In the genomic region with DNA sequence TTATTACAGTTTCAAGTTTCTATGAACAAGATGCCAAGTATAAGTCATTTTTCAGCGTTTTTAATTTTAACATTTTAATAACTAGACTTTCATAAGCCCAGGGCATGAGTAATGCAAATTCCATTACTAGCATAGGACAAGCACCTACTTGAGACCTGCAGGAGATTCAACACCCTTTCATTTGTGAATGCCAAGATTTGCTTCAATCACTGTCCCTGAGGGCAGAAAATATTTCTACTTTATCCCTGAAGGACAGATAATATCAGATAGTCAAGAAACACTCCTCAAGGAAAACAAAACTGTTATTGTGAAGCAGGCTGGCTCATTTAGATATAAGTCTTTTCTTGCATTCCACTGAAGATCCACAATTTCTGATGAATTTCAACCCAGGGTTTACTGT, we compare ENCODE assay signal across 21 cellular contexts. TPM values are rescaled to one million over a fixed set of nuclear protein-coding genes. Genes with fewer than 3 reads are reported as not detected.
DNase-seq lines count a peak whose midpoint lies in the region; ATAC-seq, FAIRE-seq and TF ChIP-seq lines count a peak whose summit lies in the region.
"Had no signal": no experiment of that assay in that cellular context is flagged by ENCODE, and none has a peak within 500 bp of the region (broad histone marks: within the 10 kb centered on the region; RNA-seq: fewer than 3 reads in every experiment).

No MANE protein-coding gene starts in this region.

- TF ChIP-seq EP300 in HepG2 (IDR thresholded peaks at IDR 0.05; ENCODE audit: low read depth in 2 of 2, low read length in 2 of 2) (no peak), HepG2 (CRISPR knock-in tag; IDR thresholded peaks at IDR 0.05; ENCODE audit: borderline replicate concordance) (no peak)

- H3K79me2 ChIP-seq in HepG2 (ENCODE audit: insufficient read depth, low read length): no peaks in the 10 kb centered on the region

- peaks cover 21% of the 10 kb centered on the region for H3K36me3 Mint-ChIP-seq in activated CD4-positive, alpha-beta T cell treated with anti-CD3 and anti-CD28 coated beads, Interleukin-2, amount 10 ng/mL, durations not matched to agents 7 days and 5 days (ENCODE audit: low read depth)
- H3K36me3 Mint-ChIP-seq: immature natural killer cell had no signal

- no TSS peak for BruUV-seq in HepG2 (replicated peaks; lab: Mats Ljungman, UMichigan)

- H3K27me3 ChIP-seq in right lobe of liver (no peaks in the 10 kb centered on the region), HepG2 (ENCODE audit: control insufficient read depth in 1 of 2, insufficient read depth in 2 of 2, low read length in 2 of 2) (no peaks in the 10 kb centered on the region; a peak in 1 of 5 replicates), colonic mucosa (no peaks in the 10 kb centered on the region)

- POLR2A ChIA-PET in HepG2 (lab: Yijun Ruan, JAX): no interaction called here
- POLR2A ChIA-PET in activated CD4-positive, alpha-beta T cell treated with anti-CD3 and anti-CD28 coated beads, Interleukin-2, amount 10 ng/mL, durations not matched to agents 7 days and 5 days (lab: Charles Lee): no interaction called here

- H3K27ac ChIP-seq in right lobe of liver (peak overlapping the region in 2 of 3 donors; percentile 9 to 20), HepG2 (ENCODE audit: extremely low read length, insufficient read depth, low read length) (no peak overlapping the region), colonic mucosa (peak overlapping the region; percentile 19)
- H3K27ac ChIP-seq: HL-60, thoracic aorta had no signal

- no peaks in the 10 kb centered on the region for H3K4me1 Mint-ChIP-seq in activated CD4-positive, alpha-beta T cell treated with anti-CD3 and anti-CD28 coated beads, Interleukin-2, amount 10 ng/mL, durations not matched to agents 7 days and 5 days
- H3K4me1 Mint-ChIP-seq: activated naive CD4-positive, alpha-beta T cell treated with anti-CD3 and anti-CD28 coated beads, Interleukin-2, amount 10 ng/mL, durations not matched to agents 7 days and 5 days; immature natural killer cell had no signal

- intact Hi-C loops in right lobe of liver (cut with DNase I): loop anchor here (10.0 kb wide), 2 partner anchors 52 to 62 kb away; no protein-coding TSS in a partner anchor
- intact Hi-C loops in HepG2 (cut with micrococcal nuclease; ENCODE audit: unreplicated experiment): no loop called here
- intact Hi-C loops in colonic mucosa (cut with DNase I): loop anchor here (5.0 kb wide), 1 partner anchor 59 kb away; no protein-coding TSS in a partner anchor
- intact Hi-C loops in lower leg skin (cut with DNase I; ENCODE audit: low total_unique reads): loop anchor here (10.0 kb wide), 1 partner anchor 52 kb away; no protein-coding TSS in a partner anchor

- H3K27ac Mint-ChIP-seq in activated CD4-positive, alpha-beta T cell treated with anti-CD3 and anti-CD28 coated beads, Interleukin-2, amount 10 ng/mL, durations not matched to agents 7 days and 5 days: no peak overlapping the region
- H3K27ac Mint-ChIP-seq: activated naive CD4-positive, alpha-beta T cell treated with anti-CD3 and anti-CD28 coated beads, Interleukin-2, amount 10 ng/mL, durations not matched to agents 7 days and 5 days; immature natural killer cell had no signal

- ATAC-seq in right lobe of liver: no peak
- no peak for ATAC-seq in HepG2
- ATAC-seq: activated CD4-positive, CD25-positive, alpha-beta regulatory T cell treated with anti-CD3 and anti-CD28 coated beads, Interleukin-2, amount 50 U/mL, for 24 hours; Panc1 had no signal

- no peak for FAIRE-seq in HepG2 (lab: Jason Lieb, UNC)
- FAIRE-seq: GM12892 had no signal

- TF ChIP-seq CTCF in right lobe of liver (IDR thresholded peaks at IDR 0.05) (no peak), HepG2 (CRISPR knock-in tag; IDR thresholded peaks at IDR 0.05) (no peak), colonic mucosa (IDR thresholded peaks at IDR 0.05) (no peak), lower leg skin (IDR thresholded peaks at IDR 0.05) (no peak)

- peaks cover 0 to 31% (median 6%) of the 10 kb centered on the region in 4 donors for H3K4me1 ChIP-seq in right lobe of liver
- H3K4me1 ChIP-seq in HepG2 (ENCODE audit: insufficient read depth, low read length): no peaks in the 10 kb centered on the region
- H3K4me1 ChIP-seq in colonic mucosa: no peaks in the 10 kb centered on the region

- H3K4me3 Mint-ChIP-seq in activated CD4-positive, alpha-beta T cell treated with anti-CD3 and anti-CD28 coated beads, Interleukin-2, amount 10 ng/mL, durations not matched to agents 7 days and 5 days: no peak overlapping the region
- H3K4me3 Mint-ChIP-seq: activated naive CD4-positive, alpha-beta T cell treated with anti-CD3 and anti-CD28 coated beads, Interleukin-2, amount 10 ng/mL, durations not matched to agents 7 days and 5 days; immature natural killer cell had no signal

- H4K20me1 ChIP-seq in HepG2 (ENCODE audit: insufficient read depth, low read length): no peaks in the 10 kb centered on the region

- H3K9me3 Mint-ChIP-seq in activated CD4-positive, alpha-beta T cell treated with anti-CD3 and anti-CD28 coated beads, Interleukin-2, amount 10 ng/mL, durations not matched to agents 7 days and 5 days: peaks cover 24% of the 10 kb centered on the region

- in situ Hi-C loops in HepG2 (cut with HindIII; ENCODE audit: extremely low pct_ligation_motif_present, low pct_unique_long_range_greater_than_20kb): no loop called here

- no peak overlapping the region for H3K4me3 ChIP-seq in right lobe of liver
- H3K4me3 ChIP-seq in HepG2 (replicated peaks in 1 of 3; ENCODE audit: insufficient read depth in 1 of 3, low read depth in 2 of 3, low read length in 3 of 3): no peak overlapping the region
- no peak overlapping the region for H3K4me3 ChIP-seq in colonic mucosa
- H3K4me3 ChIP-seq in lower leg skin (ENCODE audit: low read depth, poor library complexity, severe bottlenecking): no peak overlapping the region
- H3K4me3 ChIP-seq: thoracic aorta had no signal

- H3K9me3 ChIP-seq in right lobe of liver (no peaks in the 10 kb centered on the region), HepG2 (ENCODE audit: low read length) (peaks cover 20% of the 10 kb centered on the region; the same call in 1 of the 2 replicates), colonic mucosa (no peaks in the 10 kb centered on the region)

- no peaks in the 10 kb centered on the region for H3K27me3 Mint-ChIP-seq in activated CD4-positive, alpha-beta T cell treated with anti-CD3 and anti-CD28 coated beads, Interleukin-2, amount 10 ng/mL, durations not matched to agents 7 days and 5 days
- H3K27me3 Mint-ChIP-seq: activated naive CD4-positive, alpha-beta T cell treated with anti-CD3 and anti-CD28 coated beads, Interleukin-2, amount 10 ng/mL, durations not matched to agents 7 days and 5 days had no signal

- 80% methylated on average over 1 of the region's 1 CpG for WGBS in right lobe of liver (ENCODE audit: insufficient coverage, low coverage, low lambda C conversion rate, missing lambda C conversion rate)
- 0% methylated on average over 1 of the region's 1 CpG for WGBS in HepG2 (ENCODE audit: low lambda C conversion rate)
- 37 to 39% methylated on average over 1 of the region's 1 CpG for WGBS in lower leg skin, 2 donors

- H3K9ac ChIP-seq in HepG2 (ENCODE audit: insufficient read depth, low read depth, low read length): no peak overlapping the region
- H3K9ac ChIP-seq in colonic mucosa (ENCODE audit: low read depth in 2 of 2, low read length in 2 of 2): no peak overlapping the region

- no peak overlapping the region for H3K4me2 ChIP-seq in HepG2 (ENCODE audit: low read depth, low read length)

- CTCF ChIA-PET in HepG2 (lab: Yijun Ruan, JAX; ENCODE audit: low intra/inter-chr PET ratio, low total read pairs): no interaction called here
- CTCF ChIA-PET in activated CD4-positive, alpha-beta T cell treated with anti-CD3 and anti-CD28 coated beads, Interleukin-2, amount 10 ng/mL, durations not matched to agents 7 days and 5 days (lab: Charles Lee): no interaction called here

- DNase-seq in right lobe of liver: no peak
- DNase-seq in HepG2 (ENCODE audit: low spot score): no peak
- DNase-seq in colonic mucosa: no peak
- DNase-seq in myocyte (ENCODE audit: low read depth): peak; percentile 32
- DNase-seq in lower leg skin (ENCODE audit: low spot score in 2 of 2): no peak
- DNase-seq in HUDEP-2 (lab: John Stamatoyannopoulos, UW; ENCODE audit: unreplicated experiment in 76 of 76): no peak
- no peak for DNase-seq in activated CD4-positive, alpha-beta T cell treated with anti-CD3 and anti-CD28 coated beads, Interleukin-2, amount 10 ng/mL, durations not matched to agents 7 days and 5 days
- DNase-seq in DMS153 (lab: John Stamatoyannopoulos, UW): no peak
- DNase-seq: activated CD8-positive, alpha-beta memory T cell treated with anti-CD3 and anti-CD28 coated beads, Interleukin-2, amount 50 U/mL, for 48 hours; activated naive CD4-positive, alpha-beta T cell treated with anti-CD3 and anti-CD28 coated beads, Interleukin-2, amount 10 ng/mL, durations not matched to agents 7 days and 5 days; caudate nucleus; immature natural killer cell; Karpas-422; NCI-H187; NCI-H69; T-helper 2 cell had no signal

- no peaks in the 10 kb centered on the region for H3K36me3 ChIP-seq in right lobe of liver
- H3K36me3 ChIP-seq in HepG2 (replicated peaks in 1 of 2; ENCODE audit: control insufficient read depth in 1 of 2, insufficient read depth in 2 of 2, low read length in 2 of 2): no peaks in the 10 kb centered on the region
- H3K36me3 ChIP-seq in colonic mucosa: no peaks in the 10 kb centered on the region
- H3K36me3 ChIP-seq: thoracic aorta had no signal

- H2AFZ ChIP-seq in HepG2 (ENCODE audit: low read length): no peak overlapping the region

- TF ChIP-seq RAD21 in HepG2 (CRISPR knock-in tag; IDR thresholded peaks at IDR 0.05): no peak

- TF ChIP-seq POLR2A in right lobe of liver (IDR thresholded peaks at IDR 0.05) (no peak), HepG2 (IDR thresholded peaks at IDR 0.05; ENCODE audit: insufficient read depth in 1 of 2, low read depth in 2 of 2, low read length in 2 of 2) (no peak), lower leg skin (IDR thresholded peaks at IDR 0.05) (no peak)

RNA-seq across cellular contexts. Expression of a gene that starts 27.7 kb away (rescaled TPM):
- total RNA-seq in right lobe of liver (10 to 100 TPM; 12.9 to 15.7 (median 14.9) TPM), HepG2 (2016; rRNA removed; fragmentation: Illumina TruSeq; extraction: Trizol) (44.7 and 50.2 TPM in 2 replicates), colonic mucosa (10 to 100 TPM; 53.0 to 56.3 TPM), myocyte (49.3 and 66.8 TPM in 2 replicates), lower leg skin (10 to 100 TPM; 25.8 to 36.1 (median 30.0) TPM)
- total RNA-seq in HepG2 (2016; cell fraction: cytosol; rRNA removed; fragmentation: Illumina TruSeq; extraction: Trizol; ENCODE audit: low read depth): 7.9 and 9.2 TPM in 2 replicates
- total RNA-seq in HepG2 (2016; cell fraction: insoluble cytoplasmic fraction; rRNA removed; fragmentation: Illumina TruSeq; extraction: Trizol): 42.5 and 45.6 TPM in 2 replicates
- 10.6 and 12.6 TPM in 2 replicates for total RNA-seq in HepG2 (2016; cell fraction: membrane; rRNA removed; fragmentation: Illumina TruSeq; extraction: Trizol)
- total RNA-seq in HepG2 (2016; cell fraction: nucleus; rRNA removed; fragmentation: Illumina TruSeq; extraction: Trizol): 25.0 and 27.5 TPM in 2 replicates
- polyA plus RNA-seq in HepG2 (2011; rRNA removed): 10.9 and 12.1 TPM in 2 replicates
- polyA plus RNA-seq in HepG2 (2011; cell fraction: cytosol; rRNA removed): 11.9 and 12.6 TPM in 2 replicates
- 6.4 and 7.3 TPM in 2 replicates for polyA plus RNA-seq in HepG2 (2011; cell fraction: nucleus; rRNA removed)
- 21.6 and 22.5 TPM in 2 replicates for polyA plus RNA-seq in HepG2 (2012)
- polyA plus RNA-seq in HepG2 (2016; cell fraction: cytosol; fragmentation: Illumina TruSeq; extraction: Trizol; ENCODE audit: low read depth): 5.6 and 6.2 TPM in 2 replicates
- polyA plus RNA-seq in HepG2 (2016; cell fraction: insoluble cytoplasmic fraction; fragmentation: Illumina TruSeq; extraction: Trizol; ENCODE audit: low read depth): 37.3 and 41.8 TPM in 2 replicates
- 6.4 and 8.0 TPM in 2 replicates for polyA plus RNA-seq in HepG2 (2016; cell fraction: membrane; fragmentation: Illumina TruSeq; extraction: Trizol; ENCODE audit: low read depth)
- polyA plus RNA-seq in HepG2 (2016; cell fraction: nucleus; fragmentation: Illumina TruSeq; extraction: Trizol; ENCODE audit: insufficient read depth, low read depth): 27.7 and 29.2 TPM in 2 replicates
- polyA minus RNA-seq in HepG2 (2011; rRNA and poly(A)+ RNA removed; ENCODE audit: low replicate concordance): 9.9 and 22.3 TPM in 2 replicates
- 7.6 and 8.3 TPM in 2 replicates for polyA minus RNA-seq in HepG2 (2011; cell fraction: cytosol; rRNA and poly(A)+ RNA removed)
- polyA minus RNA-seq in HepG2 (2011; cell fraction: nucleus; rRNA and poly(A)+ RNA removed): 15.4 and 18.2 TPM in 2 replicates
- polyA plus RNA-seq in myocyte (2012): 96.8 TPM
- total RNA-seq in activated CD4-positive, alpha-beta T cell treated with anti-CD3 and anti-CD28 coated beads, Interleukin-2, amount 10 ng/mL, durations not matched to agents 7 days and 5 days: 10 to 100 TPM; 28.7 to 30.9 TPM
